ENCODE assay signal across 22 cellular contexts in genomic region chr12:115320451-115320850, GRCh38.
"Had no signal": no experiment of that assay in that cellular context is flagged by ENCODE, and none has a peak within 500 bp of the region (broad histone marks: within the 10 kb centered on the region; RNA-seq: fewer than 3 reads in every experiment).

No MANE protein-coding gene starts in this region.

- H3K9me3 Mint-ChIP-seq: neural crest cell had no signal

- H3K9me3 ChIP-seq: ascending aorta, gastrocnemius medialis, mucosa of descending colon, sigmoid colon, thoracic aorta, upper lobe of left lung had no signal

- H3K36me3 ChIP-seq: ascending aorta, gastrocnemius medialis, sigmoid colon, thoracic aorta, upper lobe of left lung had no signal

- H3K27me3 ChIP-seq: ascending aorta, gastrocnemius medialis, sigmoid colon, upper lobe of left lung had no signal

- H3K27ac ChIP-seq: ascending aorta, gastrocnemius medialis, sigmoid colon, thoracic aorta, upper lobe of left lung had no signal

- DNase-seq: activated CD4-positive, alpha-beta T cell treated with anti-CD3 and anti-CD28 coated beads for 1 hour; activated CD4-positive, alpha-beta T cell treated with anti-CD3 and anti-CD28 coated beads, Interleukin-2, amount 50 U/mL, for 1 hour; activated CD8-positive, alpha-beta T cell treated with anti-CD3 and anti-CD28 coated beads, Interleukin-2, amount 10 ng/mL, durations not matched to agents 7 days and 5 days; activated gamma-delta T cell treated with Interleukin-2 at 50 U/mL for 16 hours; central memory CD4-positive, alpha-beta T cell; effector memory CD4-positive, alpha-beta T cell; hypothalamus; mucosa of descending colon; occipital lobe; retina; stimulated activated CD4-positive, alpha-beta T cell treated with anti-CD3 and anti-CD28 coated beads, Interleukin-2, amount 100 ng/mL, for 48 hours; stimulated activated naive CD4-positive, alpha-beta T cell; T-helper 1 cell; T-helper 9 cell; upper lobe of left lung had no signal

- H3K4me3 ChIP-seq: gastrocnemius medialis, mucosa of descending colon, sigmoid colon, thoracic aorta, upper lobe of left lung had no signal

- H3K4me3 Mint-ChIP-seq: activated CD8-positive, alpha-beta T cell treated with anti-CD3 and anti-CD28 coated beads, Interleukin-2, amount 10 ng/mL, durations not matched to agents 7 days and 5 days; activated naive CD4-positive, alpha-beta T cell treated with anti-CD3 and anti-CD28 coated beads, Interleukin-2, amount 50 U/mL, for 24 hours; neural crest cell had no signal

- H3K4me1 Mint-ChIP-seq: activated naive CD4-positive, alpha-beta T cell treated with anti-CD3 and anti-CD28 coated beads, Interleukin-2, amount 50 U/mL, for 24 hours had no signal

- H3K27ac Mint-ChIP-seq: activated CD8-positive, alpha-beta T cell treated with anti-CD3 and anti-CD28 coated beads, Interleukin-2, amount 10 ng/mL, durations not matched to agents 7 days and 5 days; activated naive CD4-positive, alpha-beta T cell treated with anti-CD3 and anti-CD28 coated beads, Interleukin-2, amount 50 U/mL, for 24 hours had no signal

- ATAC-seq: activated CD8-positive, alpha-beta T cell treated with anti-CD3 and anti-CD28 coated beads, Interleukin-2, amount 10 ng/mL, durations not matched to agents 7 days and 5 days; esophagus mucosa; gastrocnemius medialis; mucosa of descending colon had no signal
